ENCODE assay signal across 8 cellular contexts in the genomic region with DNA sequence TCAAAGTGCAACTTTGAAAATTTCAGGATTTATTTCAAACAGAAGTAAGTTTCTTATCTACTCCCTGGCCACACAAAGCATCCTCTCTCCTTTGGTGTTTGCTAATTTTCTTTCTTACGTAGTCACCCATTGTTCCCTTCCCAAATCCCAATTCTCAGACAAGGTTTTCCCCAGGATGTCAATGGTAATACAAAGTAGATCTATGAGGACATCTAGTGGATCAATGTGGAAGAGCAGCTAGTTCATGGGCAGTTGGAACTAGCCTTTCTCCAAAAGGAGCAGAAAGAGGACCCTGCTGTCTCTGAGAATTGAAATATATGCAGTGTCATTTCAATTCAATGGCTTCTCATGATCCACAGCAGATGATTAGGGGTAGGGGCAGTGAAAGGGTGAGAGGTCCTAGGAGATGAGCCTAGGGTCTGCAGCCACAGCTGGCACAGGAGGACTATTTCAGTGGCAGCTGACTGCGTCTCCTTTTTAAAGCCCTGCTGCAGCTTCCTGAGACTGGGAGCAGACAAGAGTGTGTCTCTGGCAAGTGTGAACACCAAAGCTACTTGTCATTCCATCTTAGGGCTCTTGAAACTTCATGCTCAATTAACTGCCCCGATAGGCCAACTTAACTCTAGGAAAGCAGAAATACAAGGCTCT.
DNase-seq lines count a peak whose midpoint lies in the region; ATAC-seq, FAIRE-seq and TF ChIP-seq lines count a peak whose summit lies in the region.

No MANE protein-coding gene starts in this region.

- no peaks in the 10 kb centered on the region for H3K4me1 ChIP-seq in liver (ENCODE audit: control insufficient read depth in 4 of 4, insufficient read depth in 4 of 4, low read length in 3 of 4)

- H3K4me3 ChIP-seq in choroid plexus epithelial cell (ENCODE audit: low read depth, low read length) (no peak overlapping the region), liver (ENCODE audit: low read depth in 1 of 3, low read length in 3 of 3) (no peak overlapping the region)

- peak; percentile 89 to 96 for TF ChIP-seq RAD21 in liver (IDR thresholded peaks at IDR 0.05)

- peak; percentile 94 for FAIRE-seq in H54 (lab: Jason Lieb, UNC)

- H3K9me3 ChIP-seq in liver (ENCODE audit: control insufficient read depth in 4 of 4, low read length in 3 of 4), result no peaks in the 10 kb centered on the region

- ATAC-seq in stimulated activated naive CD8-positive, alpha-beta T cell treated with anti-CD3 and anti-CD28 coated beads, Interleukin-15, Interleukin-2, amounts not matched to agents 100 U/mL and 50 U/mL, for 24 hours, result no peak
- no peak for ATAC-seq in GM18870 (IDR thresholded peaks at IDR 0.05; ENCODE audit: unreplicated experiment)

- no peak for TF ChIP-seq POLR2A in H54 (IDR thresholded peaks at IDR 0.05; ENCODE audit: low read depth, low read length)

- WGBS in liver, result 67% methylated on average over 3 of the region's 3 CpGs

- TF ChIP-seq CTCF in choroid plexus epithelial cell (conservative IDR thresholded peaks at IDR 0.05; ENCODE audit: low read depth, low read length) (peak; percentile 80), liver (IDR thresholded peaks at IDR 0.05; ENCODE audit: low read depth, low read length, missing input control) (peak; percentile 76)

- no peaks in the 10 kb centered on the region for H3K27me3 ChIP-seq in liver (ENCODE audit: control insufficient read depth in 4 of 4, insufficient read depth in 4 of 4, low read length in 3 of 4)

- H3K27ac ChIP-seq in liver (ENCODE audit: low read depth in 1 of 2, low read length in 2 of 2), result no peak overlapping the region

- DNase-seq in COLO829 (ENCODE audit: low spot score) (peak; percentile 42), H54 (ENCODE audit: insufficient read length, low spot score) (peak; percentile 36), NCI-H460 (ENCODE audit: extremely low read depth, low read depth) (peak; percentile 57), choroid plexus epithelial cell (ENCODE audit: low read depth) (peak; percentile 69), amniotic stem cell (lab: John Stamatoyannopoulos, UW) (no peak)
- no peak for DNase-seq in stimulated activated naive CD8-positive, alpha-beta T cell treated with anti-CD3 and anti-CD28 coated beads, Interleukin-15, Interleukin-2, amounts not matched to agents 100 U/mL and 50 U/mL, for 24 hours

- H3K9ac ChIP-seq in liver (ENCODE audit: low read depth in 1 of 2, low read length in 2 of 2), result no peak overlapping the region

- no peaks in the 10 kb centered on the region for H3K36me3 ChIP-seq in liver (ENCODE audit: control insufficient read depth in 4 of 4, insufficient read depth in 3 of 4, low read depth in 1 of 4, low read length in 3 of 4)

TF ChIP-seq in liver, 16 proteins besides CTCF, POLR2A, EP300 and RAD21:
- TF ChIP-seq RXRA (IDR thresholded peaks at IDR 0.05) (no peak), JUND (IDR thresholded peaks at IDR 0.05) (no peak), FOXA1 (IDR thresholded peaks at IDR 0.05) (no peak), YY1 (IDR thresholded peaks at IDR 0.05) (peak; percentile 16)
- TF ChIP-seq, protein P1, sequence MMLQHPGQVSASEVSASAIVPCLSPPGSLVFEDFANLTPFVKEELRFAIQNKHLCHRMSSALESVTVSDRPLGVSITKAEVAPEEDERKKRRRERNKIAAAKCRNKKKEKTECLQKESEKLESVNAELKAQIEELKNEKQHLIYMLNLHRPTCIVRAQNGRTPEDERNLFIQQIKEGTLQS (IDR thresholded peaks at IDR 0.05), result no peak
- TF ChIP-seq, protein P2, sequence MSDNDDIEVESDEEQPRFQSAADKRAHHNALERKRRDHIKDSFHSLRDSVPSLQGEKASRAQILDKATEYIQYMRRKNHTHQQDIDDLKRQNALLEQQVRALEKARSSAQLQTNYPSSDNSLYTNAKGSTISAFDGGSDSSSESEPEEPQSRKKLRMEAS (IDR thresholded peaks at IDR 0.05), result no peak
TF ChIP-seq in liver: peak in this region for 1.

Comparison
In these comparisons a context has a peak if more than half of its experiments do, and no peak if none do; other contexts are left out.
1. DNase-seq: peak in COLO829 (single experiment), H54 (single experiment), NCI-H460 (single experiment) and choroid plexus epithelial cell (single experiment); none in amniotic stem cell (single experiment) and stimulated activated naive CD8-positive, alpha-beta T cell treated with anti-CD3 and anti-CD28 coated beads, Interleukin-15, Interleukin-2, amounts not matched to agents 100 U/mL and 50 U/mL, for 24 hours (single experiment).